In genomic region chr22:23286296-23286695, GRCh38 we compare ENCODE assay signal across 1 cellular context.
TF ChIP-seq lines count a peak whose summit lies in the region.

No MANE protein-coding gene starts in this region.

TF ChIP-seq in K562, 482 proteins besides CTCF, POLR2A, EP300 and RAD21 (continued from another document):
- no peak for TF ChIP-seq CREBBP (IDR thresholded peaks at IDR 0.05; ENCODE audit: low read depth, low read length)
- no peak for TF ChIP-seq MEIS2 (IDR thresholded peaks at IDR 0.05; ENCODE audit: partially characterized antibody)
- TF ChIP-seq, protein P1, sequence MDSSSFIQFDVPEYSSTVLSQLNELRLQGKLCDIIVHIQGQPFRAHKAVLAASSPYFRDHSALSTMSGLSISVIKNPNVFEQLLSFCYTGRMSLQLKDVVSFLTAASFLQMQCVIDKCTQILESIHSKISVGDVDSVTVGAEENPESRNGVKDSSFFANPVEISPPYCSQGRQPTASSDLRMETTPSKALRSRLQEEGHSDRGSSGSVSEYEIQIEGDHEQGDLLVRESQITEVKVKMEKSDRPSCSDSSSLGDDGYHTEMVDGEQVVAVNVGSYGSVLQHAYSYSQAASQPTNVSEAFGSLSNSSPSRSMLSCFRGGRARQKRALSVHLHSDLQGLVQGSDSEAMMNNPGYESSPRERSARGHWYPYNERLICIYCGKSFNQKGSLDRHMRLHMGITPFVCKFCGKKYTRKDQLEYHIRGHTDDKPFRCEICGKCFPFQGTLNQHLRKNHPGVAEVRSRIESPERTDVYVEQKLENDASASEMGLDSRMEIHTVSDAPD (CRISPR knock-in tag; IDR thresholded peaks at IDR 0.05): no peak
- TF ChIP-seq, protein P2, sequence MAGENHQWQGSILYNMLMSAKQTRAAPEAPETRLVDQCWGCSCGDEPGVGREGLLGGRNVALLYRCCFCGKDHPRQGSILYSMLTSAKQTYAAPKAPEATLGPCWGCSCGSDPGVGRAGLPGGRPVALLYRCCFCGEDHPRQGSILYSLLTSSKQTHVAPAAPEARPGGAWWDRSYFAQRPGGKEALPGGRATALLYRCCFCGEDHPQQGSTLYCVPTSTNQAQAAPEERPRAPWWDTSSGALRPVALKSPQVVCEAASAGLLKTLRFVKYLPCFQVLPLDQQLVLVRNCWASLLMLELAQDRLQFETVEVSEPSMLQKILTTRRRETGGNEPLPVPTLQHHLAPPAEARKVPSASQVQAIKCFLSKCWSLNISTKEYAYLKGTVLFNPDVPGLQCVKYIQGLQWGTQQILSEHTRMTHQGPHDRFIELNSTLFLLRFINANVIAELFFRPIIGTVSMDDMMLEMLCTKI (IDR thresholded peaks at IDR 0.05; ENCODE audit: partially characterized antibody): no peak
- no peak for TF ChIP-seq ZNF76 (CRISPR knock-in tag; IDR thresholded peaks at IDR 0.05; ENCODE audit: borderline replicate concordance)
- TF ChIP-seq POU5F1 (IDR thresholded peaks at IDR 0.05; ENCODE audit: borderline replicate concordance, low read depth, low read length, partially characterized antibody): peak; percentile 4
- no peak for TF ChIP-seq LCOR (CRISPR knock-in tag; IDR thresholded peaks at IDR 0.05)
- TF ChIP-seq TEAD4 (IDR thresholded peaks at IDR 0.05; ENCODE audit: low read length): no peak
- no peak for TF ChIP-seq TEAD4 (CRISPR knock-in tag; IDR thresholded peaks at IDR 0.05; ENCODE audit: borderline replicate concordance)
- no peak for TF ChIP-seq ZNF41 (CRISPR knock-in tag; conservative IDR thresholded peaks at IDR 0.05)
- no peak for TF ChIP-seq SMAD1 (IDR thresholded peaks at IDR 0.05; ENCODE audit: low read depth, low read length, partially characterized antibody)
- TF ChIP-seq ZEB2 (IDR thresholded peaks at IDR 0.05): no peak
- TF ChIP-seq SMAD4 (CRISPR knock-in tag; conservative IDR thresholded peaks at IDR 0.05): no peak
- no peak for TF ChIP-seq ZNF146 (CRISPR knock-in tag; IDR thresholded peaks at IDR 0.05; ENCODE audit: unreplicated experiment)
- TF ChIP-seq ZFP36 (IDR thresholded peaks at IDR 0.05; ENCODE audit: low read depth, low read length, partially characterized antibody): no peak
- TF ChIP-seq YY1 (IDR thresholded peaks at IDR 0.05; ENCODE audit: borderline replicate concordance in 1 of 3, control insufficient read depth in 1 of 3, extremely low read depth in 1 of 3, insufficient read depth in 3 of 3, insufficient read length in 1 of 3, insufficient replicate concordance in 2 of 3, low read depth in 1 of 3, low read length in 2 of 3): peak in 1 of 3 experiments; percentile 11
- no peak for TF ChIP-seq ZNF589 (CRISPR knock-in tag; IDR thresholded peaks at IDR 0.05; ENCODE audit: low read depth)
